Comparison of ENCODE assay signal across 36 cellular contexts in the genomic region with DNA sequence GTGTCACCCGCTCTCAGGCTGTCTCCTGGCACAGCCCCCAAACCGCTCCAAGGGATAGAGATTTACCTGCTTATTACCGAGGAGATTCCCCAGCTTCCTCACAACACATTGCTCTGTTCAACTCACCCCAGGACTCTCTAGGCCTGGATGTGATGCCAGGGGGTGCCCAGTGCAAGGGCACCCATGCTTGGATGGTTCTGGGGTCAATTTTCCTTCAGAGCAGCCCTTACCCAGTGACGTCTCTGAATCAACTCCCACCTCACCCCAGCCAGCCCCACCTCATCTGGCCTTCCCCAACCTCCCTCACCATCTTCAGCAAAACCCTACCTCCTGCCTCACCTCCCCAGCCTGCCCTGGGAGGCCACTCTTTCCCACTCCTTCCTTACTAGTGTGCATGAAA.
"Had no signal": no experiment of that assay in that cellular context is flagged by ENCODE, and none has a peak within 500 bp of the region (broad histone marks: within the 10 kb centered on the region; RNA-seq: fewer than 3 reads in every experiment).

No MANE protein-coding gene starts in this region.

- H3K4me3 Mint-ChIP-seq: activated naive CD4-positive, alpha-beta T cell treated with anti-CD3 and anti-CD28 coated beads for 36 hours; activated naive CD4-positive, alpha-beta T cell treated with anti-CD3 and anti-CD28 coated beads, Interleukin-2, amount 10 ng/mL, durations not matched to agents 7 days and 5 days; activated naive CD4-positive, alpha-beta T cell treated with anti-CD3 and anti-CD28 coated beads, Interleukin-2, amount 50 U/mL, for 24 hours; activated naive CD8-positive, alpha-beta T cell; activated naive CD8-positive, alpha-beta T cell treated with anti-CD3 and anti-CD28 coated beads for 36 hours; activated naive CD8-positive, alpha-beta T cell treated with anti-CD3 and anti-CD28 coated beads, Interleukin-2, amount 10 ng/mL, durations not matched to agents 7 days and 5 days; activated naive CD8-positive, alpha-beta T cell treated with anti-CD3 and anti-CD28 coated beads, Interleukin-2, amount 50 U/mL, for 24 hours; activated T-cell treated with anti-CD3 and anti-CD28 coated beads, Interleukin-2, amount 50 U/mL, for 24 hours; activated T-cell treated with anti-CD3 and anti-CD28 coated beads, Interleukin-2, amount 50 U/mL, for 4 hours; activated T-cell treated with anti-CD3 and anti-CD28 coated beads, Interleukin-2, amount 50 U/mL, for 72 hours; activated T-helper 1 cell treated with anti-CD3 and anti-CD28 coated beads, Interleukin-12 subunit alpha, Interleukin-12 subunit beta, Interleukin-2, Interleukin-4 antibody, amounts not matched to agents 30 ng/mL and 10 ng/mL and 1 ng/mL, durations not matched to agents 14 hours and 24 hours and 36 hours; activated T-helper 17 cell treated with anti-CD3 and anti-CD28 coated beads, Interleukin-2, amount 50 U/mL, for 72 hours; brain; central memory CD8-positive, alpha-beta T cell had no signal

- H3K36me3 Mint-ChIP-seq: activated naive CD4-positive, alpha-beta T cell treated with anti-CD3 and anti-CD28 coated beads, Interleukin-2, amount 10 ng/mL, durations not matched to agents 7 days and 5 days; activated naive CD4-positive, alpha-beta T cell treated with anti-CD3 and anti-CD28 coated beads, Interleukin-2, amount 50 U/mL, for 24 hours; activated naive CD8-positive, alpha-beta T cell treated with anti-CD3 and anti-CD28 coated beads for 36 hours; activated naive CD8-positive, alpha-beta T cell treated with anti-CD3 and anti-CD28 coated beads, Interleukin-2, amount 10 ng/mL, durations not matched to agents 7 days and 5 days; brain had no signal

- ATAC-seq: activated naive CD4-positive, alpha-beta T cell treated with anti-CD3 and anti-CD28 coated beads, Interleukin-2, amount 50 U/mL, for 72 hours; activated naive CD8-positive, alpha-beta T cell treated with anti-CD3 and anti-CD28 coated beads, Interleukin-2, amount 50 U/mL, for 24 hours; activated T-cell treated with anti-CD3 and anti-CD28 coated beads, Interleukin-2, amount 50 U/mL, for 4 hours; activated T-cell treated with anti-CD3 and anti-CD28 coated beads, Interleukin-2, amount 50 U/mL, for 72 hours; activated T-helper 17 cell treated with anti-CD3 and anti-CD28 coated beads, Interleukin-2, amount 50 U/mL, for 72 hours; body of pancreas had no signal

- H3K27ac Mint-ChIP-seq: activated naive CD4-positive, alpha-beta T cell treated with anti-CD3 and anti-CD28 coated beads for 36 hours; activated naive CD4-positive, alpha-beta T cell treated with anti-CD3 and anti-CD28 coated beads, Interleukin-2, amount 10 ng/mL, durations not matched to agents 7 days and 5 days; activated naive CD4-positive, alpha-beta T cell treated with anti-CD3 and anti-CD28 coated beads, Interleukin-2, amount 50 U/mL, for 24 hours; activated naive CD4-positive, alpha-beta T cell treated with anti-CD3 and anti-CD28 coated beads, Interleukin-2, amount 50 U/mL, for 72 hours; activated naive CD8-positive, alpha-beta T cell; activated naive CD8-positive, alpha-beta T cell treated with anti-CD3 and anti-CD28 coated beads for 36 hours; activated naive CD8-positive, alpha-beta T cell treated with anti-CD3 and anti-CD28 coated beads, Interleukin-2, amount 10 ng/mL, durations not matched to agents 7 days and 5 days; activated naive CD8-positive, alpha-beta T cell treated with anti-CD3 and anti-CD28 coated beads, Interleukin-2, amount 50 U/mL, for 24 hours; activated T-cell treated with anti-CD3 and anti-CD28 coated beads, Interleukin-2, amount 50 U/mL, for 24 hours; activated T-cell treated with anti-CD3 and anti-CD28 coated beads, Interleukin-2, amount 50 U/mL, for 72 hours; activated T-helper 1 cell treated with anti-CD3 and anti-CD28 coated beads, Interleukin-12 subunit alpha, Interleukin-12 subunit beta, Interleukin-2, Interleukin-4 antibody, amounts not matched to agents 30 ng/mL and 10 ng/mL and 1 ng/mL, durations not matched to agents 14 hours and 24 hours and 36 hours; activated T-helper 17 cell treated with anti-CD3 and anti-CD28 coated beads, Interleukin-2, amount 50 U/mL, for 72 hours; activated T-helper 2 cell treated with anti-CD3 and anti-CD28 coated beads, Interferon-gamma antibody, Interleukin-2, Interleukin-4, amounts not matched to agents 10 μg/mL and 5 μg/mL and 100 μg/mL, durations not matched to agents 14 hours and 24 hours and 36 hours; brain had no signal

- H3K4me1 Mint-ChIP-seq: activated naive CD4-positive, alpha-beta T cell treated with anti-CD3 and anti-CD28 coated beads, Interleukin-2, amount 10 ng/mL, durations not matched to agents 7 days and 5 days; activated naive CD4-positive, alpha-beta T cell treated with anti-CD3 and anti-CD28 coated beads, Interleukin-2, amount 50 U/mL, for 24 hours; activated naive CD8-positive, alpha-beta T cell treated with anti-CD3 and anti-CD28 coated beads for 36 hours; activated naive CD8-positive, alpha-beta T cell treated with anti-CD3 and anti-CD28 coated beads, Interleukin-2, amount 10 ng/mL, durations not matched to agents 7 days and 5 days; activated naive CD8-positive, alpha-beta T cell treated with anti-CD3 and anti-CD28 coated beads, Interleukin-2, amount 50 U/mL, for 24 hours; activated T-helper 17 cell treated with anti-CD3 and anti-CD28 coated beads, Interleukin-2, amount 50 U/mL, for 72 hours; brain; central memory CD8-positive, alpha-beta T cell had no signal

- DNase-seq: activated effector memory CD4-positive, alpha-beta T cell treated with anti-CD3 and anti-CD28 coated beads, Interleukin-2, amount 50 U/mL, for 16 hours; activated effector memory CD4-positive, alpha-beta T cell treated with Interleukin-2 at 50 U/mL for 16 hours; activated gamma-delta T cell; activated gamma-delta T cell treated with Interleukin-2 at 50 U/mL for 16 hours; activated naive CD4-positive, alpha-beta T cell; activated naive CD4-positive, alpha-beta T cell treated with anti-CD3 and anti-CD28 coated beads for 36 hours; activated naive CD4-positive, alpha-beta T cell treated with anti-CD3 and anti-CD28 coated beads, Interleukin-2, amount 10 ng/mL, durations not matched to agents 7 days and 5 days; activated naive CD4-positive, alpha-beta T cell treated with anti-CD3 and anti-CD28 coated beads, Interleukin-2, amount 50 U/mL, for 16 hours; activated naive CD4-positive, alpha-beta T cell treated with Interleukin-2 at 50 U/mL for 16 hours; activated naive CD8-positive, alpha-beta T cell treated with anti-CD3 and anti-CD28 coated beads for 36 hours; activated naive CD8-positive, alpha-beta T cell treated with anti-CD3 and anti-CD28 coated beads, Interleukin-2, amount 10 ng/mL, durations not matched to agents 7 days and 5 days; activated naive CD8-positive, alpha-beta T cell treated with anti-CD3 and anti-CD28 coated beads, Interleukin-2, amount 50 U/mL, for 24 hours; activated T-cell treated with anti-CD3 and anti-CD28 coated beads for 4 hours; activated T-cell treated with anti-CD3 and anti-CD28 coated beads, Interleukin-2, amount 50 U/mL, for 1 hour; activated T-cell treated with anti-CD3 and anti-CD28 coated beads, Interleukin-2, amount 50 U/mL, for 24 hours; activated T-cell treated with anti-CD3 and anti-CD28 coated beads, Interleukin-2, amount 50 U/mL, for 4 hours; activated T-cell treated with anti-CD3 and anti-CD28 coated beads, Interleukin-2, amount 50 U/mL, for 48 hours; activated T-cell treated with anti-CD3 and anti-CD28 coated beads, Interleukin-2, amount 50 U/mL, for 72 hours; adrenal gland; amniotic stem cell; amygdala; anterior cingulate cortex; aorta; body of pancreas; brain microvascular endothelial cell; caudate nucleus; central memory CD4-positive, alpha-beta T cell; cerebellar nuclear complex had no signal

- H3K27me3 Mint-ChIP-seq: activated naive CD4-positive, alpha-beta T cell treated with anti-CD3 and anti-CD28 coated beads, Interleukin-2, amount 10 ng/mL, durations not matched to agents 7 days and 5 days; activated naive CD4-positive, alpha-beta T cell treated with anti-CD3 and anti-CD28 coated beads, Interleukin-2, amount 50 U/mL, for 24 hours; activated naive CD8-positive, alpha-beta T cell; activated naive CD8-positive, alpha-beta T cell treated with anti-CD3 and anti-CD28 coated beads for 36 hours; activated naive CD8-positive, alpha-beta T cell treated with anti-CD3 and anti-CD28 coated beads, Interleukin-2, amount 10 ng/mL, durations not matched to agents 7 days and 5 days; activated naive CD8-positive, alpha-beta T cell treated with anti-CD3 and anti-CD28 coated beads, Interleukin-2, amount 50 U/mL, for 24 hours; activated T-cell treated with anti-CD3 and anti-CD28 coated beads, Interleukin-2, amount 50 U/mL, for 24 hours; activated T-helper 17 cell treated with anti-CD3 and anti-CD28 coated beads, Interleukin-2, amount 50 U/mL, for 72 hours; brain; central memory CD8-positive, alpha-beta T cell had no signal
